ENCODE assay signal across 9 cellular contexts in genomic region chr15:59751552-59752413, GRCh38.
DNase-seq lines count a peak whose midpoint lies in the region; ATAC-seq and TF ChIP-seq lines count a peak whose summit lies in the region.
"Had no signal": no experiment of that assay in that cellular context is flagged by ENCODE, and none has a peak within 500 bp of the region (broad histone marks: within the 10 kb centered on the region; RNA-seq: fewer than 3 reads in every experiment).

No MANE protein-coding gene starts in this region.

- DNase-seq in BE2C (no peak), GM23338 (ENCODE audit: low spot score) (peak; percentile 88), SK-N-MC (ENCODE audit: low read depth, low spot score) (peak; percentile 6), glutamatergic neuron (no peak), NCI-H187 treated with DMSO at 0.1 percent for 48 hours (lab: John Stamatoyannopoulos, UW) (no peak), 8988T (no peak), inferior parietal cortex (ENCODE audit: extremely low spot score) (no peak), NCI-H446 treated with DMSO at 0.1 percent for 48 hours (lab: John Stamatoyannopoulos, UW) (no peak)

- H3K9me3 Mint-ChIP-seq in GM23338 (no peaks in the 10 kb centered on the region), glutamatergic neuron (ENCODE audit: unreplicated experiment) (no peaks in the 10 kb centered on the region)

- H2AFZ ChIP-seq in GM23338 = no peak overlapping the region

- no peaks in the 10 kb centered on the region for H4K20me1 ChIP-seq in GM23338 (replicated peaks; ENCODE audit: insufficient read depth)

- H3K36me3 Mint-ChIP-seq in GM23338 (ENCODE audit: low read depth) = no peaks in the 10 kb centered on the region
- H3K36me3 Mint-ChIP-seq in glutamatergic neuron (ENCODE audit: unreplicated experiment) = no peaks in the 10 kb centered on the region

- H3K4me3 Mint-ChIP-seq in GM23338 (no peak overlapping the region), glutamatergic neuron (ENCODE audit: unreplicated experiment) (no peak overlapping the region)
- H3K4me3 Mint-ChIP-seq: IgD-negative memory B cell had no signal

- no peaks in the 10 kb centered on the region for H3F3A ChIP-seq in GM23338 (replicated peaks; ENCODE audit: low read depth)

- H3K4me1 ChIP-seq in BE2C (no peaks in the 10 kb centered on the region; the same call in 1 of the 2 replicates), GM23338 (ENCODE audit: insufficient read depth) (no peaks in the 10 kb centered on the region)

- H3K4me3 ChIP-seq in BE2C (ENCODE audit: low read depth, low read length) = no peak overlapping the region
- no peak overlapping the region for H3K4me3 ChIP-seq in GM23338
- H3K4me3 ChIP-seq in SK-N-MC = no peak overlapping the region

- H3K4me1 Mint-ChIP-seq in GM23338 (no peaks in the 10 kb centered on the region), glutamatergic neuron (ENCODE audit: low read depth, unreplicated experiment) (no peaks in the 10 kb centered on the region)

- H3K9me3 ChIP-seq in BE2C (no peaks in the 10 kb centered on the region), SK-N-MC (ENCODE audit: low read depth, low read length) (no peaks in the 10 kb centered on the region)

- no peaks in the 10 kb centered on the region for H3K27me3 Mint-ChIP-seq in GM23338 (ENCODE audit: insufficient read depth, low read depth, poor library complexity)
- no peaks in the 10 kb centered on the region for H3K27me3 Mint-ChIP-seq in glutamatergic neuron (ENCODE audit: unreplicated experiment)

- TF ChIP-seq CTCF in BE2C (IDR thresholded peaks at IDR 0.05; ENCODE audit: low read depth, low read length) (peak; percentile 44), GM23338 (conservative IDR thresholded peaks at IDR 0.05; ENCODE audit: low read depth in 2 of 2) (peak; percentile 88 to 92), glutamatergic neuron (IDR thresholded peaks at IDR 0.05; ENCODE audit: partially characterized antibody, unreplicated experiment) (peak; percentile 30)

- no peak overlapping the region for H3K9ac ChIP-seq in SK-N-MC (ENCODE audit: insufficient read length)

- no peaks in the 10 kb centered on the region for H3K79me2 ChIP-seq in GM23338 (replicated peaks; ENCODE audit: insufficient read depth)

- no peak overlapping the region for H3K4me2 ChIP-seq in GM23338

- H3K27me3 ChIP-seq in BE2C (peaks cover 40% of the 10 kb centered on the region), GM23338 (ENCODE audit: insufficient read depth) (no peaks in the 10 kb centered on the region)

- H3K36me3 ChIP-seq in BE2C (no peaks in the 10 kb centered on the region), GM23338 (ENCODE audit: insufficient read depth) (no peaks in the 10 kb centered on the region), SK-N-MC (ENCODE audit: insufficient read depth, low read length) (no peaks in the 10 kb centered on the region)

- peak; percentile 99 for ATAC-seq in GM23338

- H3K27ac ChIP-seq in GM23338 (ENCODE audit: low read depth) = no peak overlapping the region
- no peak overlapping the region for H3K27ac ChIP-seq in SK-N-MC

- H3K27ac Mint-ChIP-seq in GM23338 = no peak overlapping the region
- no peak overlapping the region for H3K27ac Mint-ChIP-seq in glutamatergic neuron (ENCODE audit: unreplicated experiment)
- H3K27ac Mint-ChIP-seq: IgD-negative memory B cell had no signal

- no peaks in the 10 kb centered on the region for H3K9me2 ChIP-seq in GM23338 (ENCODE audit: insufficient read depth)

TF ChIP-seq in GM23338, 12 proteins besides CTCF, POLR2A, EP300 and RAD21 (continues in another document):
- TF ChIP-seq STAT1 (IDR thresholded peaks at IDR 0.05; ENCODE audit: unreplicated experiment) (no peak), POLR2AphosphoS5 (IDR thresholded peaks at IDR 0.05; ENCODE audit: low read depth) (no peak), EZH2 (IDR thresholded peaks at IDR 0.05; ENCODE audit: low read depth, unreplicated experiment) (no peak), ZNF462 (CRISPR knock-in tag; IDR thresholded peaks at IDR 0.05) (no peak), NANOG (IDR thresholded peaks at IDR 0.05; ENCODE audit: borderline replicate concordance) (no peak), JUNB (IDR thresholded peaks at IDR 0.05; ENCODE audit: unreplicated experiment) (no peak), EZH2phosphoT487 (IDR thresholded peaks at IDR 0.05; ENCODE audit: unreplicated experiment) (no peak), ETS1 (IDR thresholded peaks at IDR 0.05) (no peak), ZNF114 (CRISPR knock-in tag; IDR thresholded peaks at IDR 0.05) (no peak)

Comparison
In these comparisons a context has a peak if more than half of its experiments do, and no peak if none do; other contexts are left out.
1. DNase-seq: peak in GM23338 (single experiment) and SK-N-MC (single experiment); none in BE2C (single experiment), glutamatergic neuron (single experiment), NCI-H187 treated with DMSO at 0.1 percent for 48 hours (single experiment), 8988T (single experiment), inferior parietal cortex (single experiment) and NCI-H446 treated with DMSO at 0.1 percent for 48 hours (single experiment).
2. CTCF ChIP-seq: peak in every context shown above with its lines; median percentile 90 in GM23338; 44 in BE2C; 30 in glutamatergic neuron.